8 cellular contexts compared by ENCODE assay signal in genomic region chr2:20443276-20443920, GRCh38. TPM values are rescaled to one million over a fixed set of nuclear protein-coding genes. Genes with fewer than 3 reads are reported as not detected.
DNase-seq lines count a peak whose midpoint lies in the region; ATAC-seq and TF ChIP-seq lines count a peak whose summit lies in the region.

No MANE protein-coding gene starts in this region.

- intact Hi-C loops in mucosa of descending colon (cut with DNase I, micrococcal nuclease), result loop anchor here in 1 of 2 donors (10.0 kb wide), 1 partner anchor 191 kb away; no protein-coding TSS in a partner anchor

- no peaks in the 10 kb centered on the region for H3K27me3 Mint-ChIP-seq in chondrocyte (ENCODE audit: low read depth)

- ATAC-seq in mucosa of descending colon (peak; percentile 46), HG02852 (IDR thresholded peaks at IDR 0.05; ENCODE audit: unreplicated experiment) (no peak)

- H3K27ac Mint-ChIP-seq in chondrocyte (ENCODE audit: unreplicated experiment), result peak overlapping the region; percentile 94

- H3K9me3 ChIP-seq in mucosa of descending colon, result no peaks in the 10 kb centered on the region

- H3K4me1 ChIP-seq in mucosa of descending colon (ENCODE audit: low read depth), result peaks cover 8% of the 10 kb centered on the region

- H3K4me1 Mint-ChIP-seq in chondrocyte (ENCODE audit: low read depth), result peaks cover 39% of the 10 kb centered on the region

- H3K4me3 Mint-ChIP-seq in chondrocyte (ENCODE audit: unreplicated experiment), result peak overlapping the region; percentile 22

- no peaks in the 10 kb centered on the region for H3K36me3 ChIP-seq in mucosa of descending colon (ENCODE audit: low read depth)

- no peaks in the 10 kb centered on the region for H3K9me3 Mint-ChIP-seq in chondrocyte (ENCODE audit: low read depth)

- H3K27ac ChIP-seq in 22Rv1, result peak overlapping the region; percentile 68

- H3K36me3 Mint-ChIP-seq in chondrocyte (ENCODE audit: low read depth), result peaks cover 7% of the 10 kb centered on the region

- TF ChIP-seq CTCF in 22Rv1 (IDR thresholded peaks at IDR 0.05) (peak; percentile 76), chondrocyte (IDR thresholded peaks at IDR 0.05) (peak; percentile 89), mucosa of descending colon (IDR thresholded peaks at IDR 0.05) (no peak)

- in situ Hi-C loops in G401 (cut with HindIII; ENCODE audit: low sequenced_read_pairs), result loop anchor here (5.0 kb wide), 1 partner anchor 194 kb away; no protein-coding TSS in a partner anchor

- H3K4me3 ChIP-seq in mucosa of descending colon, result no peak overlapping the region

- DNase-seq in G401 (ENCODE audit: low spot score) (peak; percentile 81), NCI-H446 (lab: John Stamatoyannopoulos, UW) (peak; percentile 44 to 68), chondrocyte (ENCODE audit: low spot score) (no peak), mucosa of descending colon (peak in 2 of 3 donors; percentile 50 to 61)
- DNase-seq in stimulated activated CD4-positive, alpha-beta T cell treated with anti-CD3 and anti-CD28 coated beads, Interleukin-4, amount 100 ng/mL, for 4 hours, result no peak
- DNase-seq in activated CD4-positive, alpha-beta T cell treated with anti-CD3 and anti-CD28 coated beads, Interleukin-2, amount 50 U/mL, for 4 hours, result no peak

RNA-seq across cellular contexts. Expression of gene RHOB, which starts 3.5 kb away (rescaled TPM):
- total RNA-seq in G401 (2014; rRNA removed; shearing (Covaris generic)), result 274 and 317 TPM in 2 replicates
- total RNA-seq in chondrocyte (191 to 254 TPM (median 195 TPM) in 3 replicates), mucosa of descending colon (100 to 1,000 TPM in 2 of 3 donors, 10 to 100 TPM in 1; 75.5 to 616 (median 104) TPM)

Comparison
In these comparisons a context has a peak if more than half of its experiments do, and no peak if none do; other contexts are left out.
1. DNase-seq: peak in G401 (single experiment), NCI-H446 (2 of 2) and mucosa of descending colon (2 of 3); none in chondrocyte (single experiment), stimulated activated CD4-positive, alpha-beta T cell treated with anti-CD3 and anti-CD28 coated beads, Interleukin-4, amount 100 ng/mL, for 4 hours (0 of 2) and activated CD4-positive, alpha-beta T cell treated with anti-CD3 and anti-CD28 coated beads, Interleukin-2, amount 50 U/mL, for 4 hours (0 of 2).